Comparison of ENCODE assay signal across 25 cellular contexts in the genomic region with DNA sequence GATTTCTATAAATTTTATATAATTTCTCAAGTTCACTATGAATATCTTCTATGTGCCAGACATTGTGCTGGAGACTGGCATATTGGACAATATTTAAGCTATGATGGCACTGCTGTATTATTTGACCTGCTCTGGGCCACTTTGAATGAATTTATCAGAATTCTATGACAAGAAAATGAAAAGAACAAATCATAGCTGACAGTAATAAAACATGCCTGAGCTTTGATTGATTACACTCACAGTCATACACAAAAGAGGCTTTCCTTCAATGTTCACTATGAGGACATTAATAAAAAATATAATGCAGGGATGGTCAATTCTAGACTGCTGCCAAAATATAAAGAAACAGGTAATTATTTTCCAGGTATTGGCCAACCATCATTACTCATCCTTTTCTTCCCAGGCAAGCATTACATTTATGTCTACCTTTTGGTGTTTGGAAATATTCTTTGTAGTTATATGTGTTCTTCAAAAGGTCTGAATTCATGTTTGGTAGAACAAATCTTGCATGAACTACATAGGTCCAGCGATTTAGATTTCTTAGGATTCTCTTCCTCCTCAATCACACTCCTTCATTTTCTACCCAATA.
DNase-seq lines count a peak whose midpoint lies in the region; ATAC-seq, FAIRE-seq and TF ChIP-seq lines count a peak whose summit lies in the region.
"Had no signal": no experiment of that assay in that cellular context is flagged by ENCODE, and none has a peak within 500 bp of the region (broad histone marks: within the 10 kb centered on the region; RNA-seq: fewer than 3 reads in every experiment).

No MANE protein-coding gene starts in this region.

- POLR2A ChIA-PET in MCF 10A (lab: Yijun Ruan, JAX) (no interaction called here), RWPE1 (lab: Yijun Ruan, JAX; ENCODE audit: low non-redundant PET) (no interaction called here)

- no peak for ATAC-seq in GM18870 (IDR thresholded peaks at IDR 0.05; ENCODE audit: unreplicated experiment)
- ATAC-seq: A549 had no signal

- no peaks in the 10 kb centered on the region for H3F3A ChIP-seq in neural progenitor cell (ENCODE audit: low read depth)

- no peaks in the 10 kb centered on the region for H4K20me1 ChIP-seq in neural progenitor cell (ENCODE audit: low read depth)
- H4K20me1 ChIP-seq: BLaER1 treated with 17β-estradiol and CSF1 and Interleukin-3, amounts not matched to agents 10 nM and 100 nM had no signal

- TF ChIP-seq CTCF in MCF 10A (IDR thresholded peaks at IDR 0.05; ENCODE audit: unreplicated experiment) = no peak
- no peak for TF ChIP-seq CTCF in breast epithelium (IDR thresholded peaks at IDR 0.05)
- no peak for TF ChIP-seq CTCF in RWPE1 (conservative IDR thresholded peaks at IDR 0.05; ENCODE audit: low read depth)
- no peak for TF ChIP-seq CTCF in bronchial epithelial cell (IDR thresholded peaks at IDR 0.05; ENCODE audit: insufficient read depth, low read length, severe bottlenecking)
- TF ChIP-seq CTCF in neural progenitor cell (IDR thresholded peaks at IDR 0.05) = no peak

- FAIRE-seq in bronchial epithelial cell (lab: Jason Lieb, UNC) = no peak
- FAIRE-seq: A549, GM12891, GM18507, H1 had no signal

- no peaks in the 10 kb centered on the region for H3K36me3 ChIP-seq in breast epithelium
- H3K36me3 ChIP-seq in bronchial epithelial cell (ENCODE audit: control insufficient read depth, insufficient read depth, low read length) = no peaks in the 10 kb centered on the region
- no peaks in the 10 kb centered on the region for H3K36me3 ChIP-seq in neural progenitor cell
- H3K36me3 ChIP-seq: BE2C; BLaER1 treated with 17β-estradiol and CSF1 and Interleukin-3, amounts not matched to agents 10 nM and 100 nM had no signal

- H3K27me3 ChIP-seq in breast epithelium (no peaks in the 10 kb centered on the region), bronchial epithelial cell (ENCODE audit: control insufficient read depth, insufficient read depth, low read length) (no peaks in the 10 kb centered on the region), neural progenitor cell (no peaks in the 10 kb centered on the region)
- H3K27me3 ChIP-seq: BE2C; BLaER1 treated with 17β-estradiol and CSF1 and Interleukin-3, amounts not matched to agents 10 nM and 100 nM had no signal

- peaks cover 4% of the 10 kb centered on the region for H3K4me1 Mint-ChIP-seq in MCF 10A (ENCODE audit: insufficient read depth, unreplicated experiment)
- no peaks in the 10 kb centered on the region for H3K4me1 Mint-ChIP-seq in neural progenitor cell
- H3K4me1 Mint-ChIP-seq: CD14-positive monocyte had no signal

- peak overlapping the region; percentile 40 for H2AFZ ChIP-seq in neural progenitor cell (replicated peaks)

- H3K4me3 Mint-ChIP-seq in MCF 10A (ENCODE audit: unreplicated experiment) = no peak overlapping the region
- no peak overlapping the region for H3K4me3 Mint-ChIP-seq in neural progenitor cell
- H3K4me3 Mint-ChIP-seq: CD14-positive monocyte; CD4-positive, alpha-beta T cell had no signal

- TF ChIP-seq POLR2A in breast epithelium (IDR thresholded peaks at IDR 0.05) = no peak

- H3K4me3 ChIP-seq in breast epithelium = no peak overlapping the region
- H3K4me3 ChIP-seq in bronchial epithelial cell (ENCODE audit: low read depth, low read length) = no peak overlapping the region
- H3K4me3 ChIP-seq in neural progenitor cell = no peak overlapping the region
- H3K4me3 ChIP-seq: A549; BLaER1 treated with 17β-estradiol and CSF1 and Interleukin-3, amounts not matched to agents 10 nM and 100 nM had no signal

- H3K36me3 Mint-ChIP-seq in MCF 10A (ENCODE audit: insufficient read depth, unreplicated experiment) (no peaks in the 10 kb centered on the region), neural progenitor cell (no peaks in the 10 kb centered on the region)
- H3K36me3 Mint-ChIP-seq: CD14-positive monocyte had no signal

- no peaks in the 10 kb centered on the region for H3K9me3 Mint-ChIP-seq in MCF 10A (ENCODE audit: unreplicated experiment)
- H3K9me3 Mint-ChIP-seq in neural progenitor cell = no peaks in the 10 kb centered on the region

- H3K27me3 Mint-ChIP-seq in MCF 10A (ENCODE audit: insufficient read depth, unreplicated experiment) (no peaks in the 10 kb centered on the region), neural progenitor cell (ENCODE audit: insufficient read depth, low read depth) (no peaks in the 10 kb centered on the region)
- H3K27me3 Mint-ChIP-seq: CD4-positive, alpha-beta T cell had no signal

- H3K9me3 ChIP-seq in breast epithelium (no peaks in the 10 kb centered on the region), neural progenitor cell (ENCODE audit: low read depth) (no peaks in the 10 kb centered on the region)
- H3K9me3 ChIP-seq: A549, BE2C had no signal

- H3K9ac ChIP-seq in neural progenitor cell = no peak overlapping the region
- H3K9ac ChIP-seq: BLaER1 treated with 17β-estradiol and CSF1 and Interleukin-3, amounts not matched to agents 10 nM and 100 nM had no signal

- no peaks in the 10 kb centered on the region for H3K4me1 ChIP-seq in breast epithelium
- H3K4me1 ChIP-seq in neural progenitor cell = no peaks in the 10 kb centered on the region
- H3K4me1 ChIP-seq: A549, BE2C had no signal

- H3K79me2 ChIP-seq in neural progenitor cell (ENCODE audit: low read depth) = no peaks in the 10 kb centered on the region

- no TSS peak for BruUV-seq in MCF 10A (replicated peaks; lab: Mats Ljungman, UMichigan)

- H3K27ac ChIP-seq in breast epithelium = no peak overlapping the region
- H3K27ac ChIP-seq in RWPE1 = no peak overlapping the region
- no peak overlapping the region for H3K27ac ChIP-seq in neural progenitor cell
- H3K27ac ChIP-seq: A549; BLaER1 treated with 17β-estradiol and CSF1 and Interleukin-3, amounts not matched to agents 10 nM and 100 nM had no signal

- intact Hi-C loops in MCF 10A (cut with micrococcal nuclease) (no loop called here), breast epithelium (cut with DNase I; ENCODE audit: low total_unique reads) (no loop called here)

- DNase-seq in MCF 10A (ENCODE audit: unreplicated experiment) = peak; percentile 21
- DNase-seq in breast epithelium (ENCODE audit: low spot score in 2 of 2) = no peak
- DNase-seq in RWPE1 (ENCODE audit: low spot score) = peak; percentile 4
- peak; percentile 58 for DNase-seq in bronchial epithelial cell (ENCODE audit: low read depth)
- no peak for DNase-seq in neural progenitor cell (ENCODE audit: low spot score)
- DNase-seq in HUDEP-2 (lab: John Stamatoyannopoulos, UW; ENCODE audit: unreplicated experiment in 76 of 76) = no peak
- no peak for DNase-seq in SKM-1 treated with dmso at 0.1 percent for 144 hours (lab: John Stamatoyannopoulos, UW; ENCODE audit: unreplicated experiment)
- DNase-seq: 8988T; ACHN; AML-193; BE2C; Calu3; CD4-positive, alpha-beta T cell; COR-L47; DMS53; DMS79 treated with DMSO at 0.1 percent for 48 hours; GF-D8; H7 had no signal

- no peak overlapping the region for H3K4me2 ChIP-seq in neural progenitor cell
- H3K4me2 ChIP-seq: A549; BLaER1 treated with 17β-estradiol and CSF1 and Interleukin-3, amounts not matched to agents 10 nM and 100 nM had no signal

- CTCF ChIA-PET in MCF 10A (lab: Yijun Ruan, JAX) = no interaction called here
- CTCF ChIA-PET in RWPE1 (lab: Yijun Ruan, JAX) = interaction anchor here (0.6 kb wide), 1 partner anchor 41 kb away, joined by 3 read pairs; no protein-coding TSS in a partner anchor

- H3K27ac Mint-ChIP-seq in MCF 10A (ENCODE audit: low read depth, unreplicated experiment) (no peak overlapping the region), neural progenitor cell (no peak overlapping the region)
- H3K27ac Mint-ChIP-seq: CD14-positive monocyte; CD4-positive, alpha-beta T cell had no signal

Comparison
In these comparisons a context has a peak if more than half of its experiments do, and no peak if none do; other contexts are left out.
1. DNase-seq: peak in MCF 10A (single experiment), RWPE1 (single experiment) and bronchial epithelial cell (single experiment); none in breast epithelium (0 of 2), neural progenitor cell (single experiment), HUDEP-2 (0 of 76) and SKM-1 treated with dmso at 0.1 percent for 144 hours (single experiment).